ENCODE assay signal across 8 cellular contexts in genomic region chr12:120361506-120362208, GRCh38.
DNase-seq lines count a peak whose midpoint lies in the region; ATAC-seq and TF ChIP-seq lines count a peak whose summit lies in the region.

No MANE protein-coding gene starts in this region.

- H3K4me3 Mint-ChIP-seq in activated naive CD4-positive, alpha-beta T cell treated with anti-CD3 and anti-CD28 coated beads, Interleukin-2, amount 10 ng/mL, durations not matched to agents 7 days and 5 days, result no peak overlapping the region
- H3K4me3 Mint-ChIP-seq in nephron, result peak overlapping the region; percentile 81 to 86 (median 83)

- DNase-seq in activated naive CD4-positive, alpha-beta T cell treated with anti-CD3 and anti-CD28 coated beads, Interleukin-2, amount 10 ng/mL, durations not matched to agents 7 days and 5 days, result peak; percentile 34
- DNase-seq in activated naive CD4-positive, alpha-beta T cell treated with Interleukin-2 at 50 U/mL for 16 hours, result no peak
- DNase-seq in SHP77 (lab: John Stamatoyannopoulos, UW), result peak; percentile 77 to 90
- peak; percentile 57 for DNase-seq in fibroblast of gingiva (ENCODE audit: low read depth)
- DNase-seq in NK-92 treated with Interleukin-12 subunit alpha and Interleukin-12 subunit beta, amount 100 ng/mL, for 24 hours (lab: John Stamatoyannopoulos, UW), result no peak

- H3K27me3 Mint-ChIP-seq in activated naive CD4-positive, alpha-beta T cell treated with anti-CD3 and anti-CD28 coated beads, Interleukin-2, amount 10 ng/mL, durations not matched to agents 7 days and 5 days, result peaks cover 89% of the 10 kb centered on the region
- H3K27me3 Mint-ChIP-seq in nephron (ENCODE audit: low read depth), result peaks cover 3% of the 10 kb centered on the region

- H3K9me3 Mint-ChIP-seq in activated naive CD4-positive, alpha-beta T cell treated with anti-CD3 and anti-CD28 coated beads, Interleukin-2, amount 10 ng/mL, durations not matched to agents 7 days and 5 days, result no peaks in the 10 kb centered on the region
- H3K9me3 Mint-ChIP-seq in nephron, result no peaks in the 10 kb centered on the region

- TF ChIP-seq CTCF in nephron (IDR thresholded peaks at IDR 0.05; ENCODE audit: unreplicated experiment in 3 of 3), result no peak

- CTCF ChIA-PET in activated naive CD4-positive, alpha-beta T cell treated with anti-CD3 and anti-CD28 coated beads, Interleukin-2, amount 10 ng/mL, durations not matched to agents 7 days and 5 days (lab: Charles Lee), result interaction anchor here (0.8 kb wide), 1 partner anchor 74 kb away, joined by 3 read pairs; no protein-coding TSS in a partner anchor

- ATAC-seq in GM21619 (IDR thresholded peaks at IDR 0.05; ENCODE audit: unreplicated experiment), result no peak
- no peak for ATAC-seq in GM21825 (IDR thresholded peaks at IDR 0.05; ENCODE audit: unreplicated experiment)

- no peak overlapping the region for H3K27ac Mint-ChIP-seq in activated naive CD4-positive, alpha-beta T cell treated with anti-CD3 and anti-CD28 coated beads, Interleukin-2, amount 10 ng/mL, durations not matched to agents 7 days and 5 days
- H3K27ac Mint-ChIP-seq in nephron, result peak overlapping the region; percentile 76 to 97 (median 97)

- H3K36me3 Mint-ChIP-seq in activated naive CD4-positive, alpha-beta T cell treated with anti-CD3 and anti-CD28 coated beads, Interleukin-2, amount 10 ng/mL, durations not matched to agents 7 days and 5 days, result no peaks in the 10 kb centered on the region
- H3K36me3 Mint-ChIP-seq in nephron (ENCODE audit: low read depth), result peaks cover 59% of the 10 kb centered on the region

- peaks cover 3% of the 10 kb centered on the region for H3K4me1 Mint-ChIP-seq in activated naive CD4-positive, alpha-beta T cell treated with anti-CD3 and anti-CD28 coated beads, Interleukin-2, amount 10 ng/mL, durations not matched to agents 7 days and 5 days
- H3K4me1 Mint-ChIP-seq in nephron, result peaks cover 46% of the 10 kb centered on the region

Comparison
In these comparisons a context has a peak if more than half of its experiments do, and no peak if none do; other contexts are left out.
1. DNase-seq: peak in activated naive CD4-positive, alpha-beta T cell treated with anti-CD3 and anti-CD28 coated beads, Interleukin-2, amount 10 ng/mL, durations not matched to agents 7 days and 5 days (single experiment), SHP77 (2 of 2) and fibroblast of gingiva (single experiment); none in activated naive CD4-positive, alpha-beta T cell treated with Interleukin-2 at 50 U/mL for 16 hours (single experiment) and NK-92 treated with Interleukin-12 subunit alpha and Interleukin-12 subunit beta, amount 100 ng/mL, for 24 hours (single experiment).